ENCODE assay signal across 1 cellular context in the genomic region with DNA sequence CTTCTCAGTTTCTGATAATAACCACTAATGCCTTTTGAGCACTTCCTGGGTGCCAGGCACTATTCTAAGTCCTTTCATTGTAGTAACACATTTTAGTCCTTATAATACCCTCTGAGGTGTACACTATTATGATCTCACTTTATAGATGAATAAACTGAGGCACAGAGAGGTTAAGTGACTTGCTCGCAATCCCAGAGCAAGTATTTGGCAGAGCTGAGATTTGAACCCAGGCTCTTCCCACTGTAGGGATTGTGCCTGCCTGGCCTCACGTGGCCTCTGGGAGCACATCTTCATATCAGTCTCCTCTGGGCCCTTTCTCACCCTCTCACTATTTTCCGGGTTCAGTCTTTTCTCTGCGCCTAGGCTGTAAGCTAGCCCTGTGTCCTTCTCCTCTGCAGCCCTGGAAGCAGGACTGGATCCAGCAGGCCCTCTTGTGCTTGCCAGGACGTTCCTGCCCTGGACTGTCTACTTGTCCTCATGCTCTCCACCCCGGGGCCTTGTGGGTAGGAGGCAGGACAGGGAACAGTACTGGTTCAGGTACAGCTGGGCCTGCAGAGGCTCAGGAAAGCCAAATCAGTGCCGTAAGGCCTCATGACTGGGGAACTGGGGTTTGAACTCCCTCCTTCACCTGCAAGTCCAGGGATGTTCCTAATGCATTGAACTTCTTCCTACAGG.
TF ChIP-seq lines count a peak whose summit lies in the region.

No MANE protein-coding gene starts in this region.

TF ChIP-seq in HepG2, 621 proteins besides CTCF, POLR2A, EP300 and RAD21 (continued from another document):
- TF ChIP-seq ZNF768 (CRISPR knock-in tag; IDR thresholded peaks at IDR 0.05) (peak; percentile 18; the same call in 1 of the 2 replicates), ZNF546 (CRISPR knock-in tag; conservative IDR thresholded peaks at IDR 0.05) (no peak), ZNF512 (CRISPR knock-in tag; IDR thresholded peaks at IDR 0.05) (peak; percentile 24; the same call in 1 of the 2 replicates), GFI1 (CRISPR knock-in tag; IDR thresholded peaks at IDR 0.05; ENCODE audit: borderline replicate concordance) (0 out of 2 replicates have a peak, but pooled peaks have one; percentile 17), ZBTB39 (CRISPR knock-in tag; IDR thresholded peaks at IDR 0.05) (no peak), ZNF772 (CRISPR knock-in tag; IDR thresholded peaks at IDR 0.05) (no peak), ZFX (CRISPR knock-in tag; IDR thresholded peaks at IDR 0.05; ENCODE audit: low read depth) (peak; percentile 55), ZFY (CRISPR knock-in tag; IDR thresholded peaks at IDR 0.05) (peak; percentile 38; the same call in 1 of the 2 replicates)
- TF ChIP-seq, protein P1, sequence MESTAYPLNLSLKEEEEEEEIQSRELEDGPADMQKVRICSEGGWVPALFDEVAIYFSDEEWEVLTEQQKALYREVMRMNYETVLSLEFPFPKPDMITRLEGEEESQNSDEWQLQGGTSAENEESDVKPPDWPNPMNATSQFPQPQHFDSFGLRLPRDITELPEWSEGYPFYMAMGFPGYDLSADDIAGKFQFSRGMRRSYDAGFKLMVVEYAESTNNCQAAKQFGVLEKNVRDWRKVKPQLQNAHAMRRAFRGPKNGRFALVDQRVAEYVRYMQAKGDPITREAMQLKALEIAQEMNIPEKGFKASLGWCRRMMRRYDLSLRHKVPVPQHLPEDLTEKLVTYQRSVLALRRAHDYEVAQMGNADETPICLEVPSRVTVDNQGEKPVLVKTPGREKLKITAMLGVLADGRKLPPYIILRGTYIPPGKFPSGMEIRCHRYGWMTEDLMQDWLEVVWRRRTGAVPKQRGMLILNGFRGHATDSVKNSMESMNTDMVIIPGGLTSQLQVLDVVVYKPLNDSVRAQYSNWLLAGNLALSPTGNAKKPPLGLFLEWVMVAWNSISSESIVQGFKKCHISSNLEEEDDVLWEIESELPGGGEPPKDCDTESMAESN (CRISPR knock-in tag; conservative IDR thresholded peaks at IDR 0.05): no peak
